Comparison of ENCODE assay signal across 17 cellular contexts in genomic region chr15:66680502-66680901, GRCh38. TPM values are rescaled to one million over a fixed set of nuclear protein-coding genes. Genes with fewer than 3 reads are reported as not detected.
DNase-seq lines count a peak whose midpoint lies in the region; ATAC-seq and TF ChIP-seq lines count a peak whose summit lies in the region.
"Had no signal": no experiment of that assay in that cellular context is flagged by ENCODE, and none has a peak within 500 bp of the region (broad histone marks: within the 10 kb centered on the region; RNA-seq: fewer than 3 reads in every experiment).

No MANE protein-coding gene starts in this region.

- peaks cover 2 to 4% (median 2%) of the 10 kb centered on the region in 3 donors for H3K4me1 Mint-ChIP-seq in CD8-positive, alpha-beta memory T cell
- H3K4me1 Mint-ChIP-seq in endodermal cell (peaks cover 45% of the 10 kb centered on the region), nephron (peaks cover 36% of the 10 kb centered on the region)

- POLR2A ChIA-PET in CD8-positive, alpha-beta memory T cell (lab: Charles Lee) = no interaction called here

- CTCF ChIA-PET in CD8-positive, alpha-beta memory T cell (lab: Charles Lee) = no interaction called here

- peaks cover 0 to 17% (median 5%) of the 10 kb centered on the region in 3 donors for H3K36me3 Mint-ChIP-seq in CD8-positive, alpha-beta memory T cell
- no peaks in the 10 kb centered on the region for H3K36me3 Mint-ChIP-seq in endodermal cell (ENCODE audit: low read depth)
- H3K36me3 Mint-ChIP-seq in nephron (ENCODE audit: low read depth) = peaks cover 11% of the 10 kb centered on the region

- peak overlapping the region in 1 of 8 donors; percentile 12 for H3K27ac Mint-ChIP-seq in CD8-positive, alpha-beta memory T cell
- H3K27ac Mint-ChIP-seq in endodermal cell (peak overlapping the region; percentile 95), nephron (peak overlapping the region; percentile 29 to 96 (median 89))

- no peaks in the 10 kb centered on the region for H3K9me3 ChIP-seq in CD8-positive, alpha-beta memory T cell (ENCODE audit: low read length)
- no peaks in the 10 kb centered on the region for H3K9me3 ChIP-seq in HUES48 (ENCODE audit: control insufficient read depth, insufficient read depth, low read length)
- peaks cover 30% of the 10 kb centered on the region for H3K9me3 ChIP-seq in endodermal cell (ENCODE audit: control insufficient read depth, low read length)

- DNase-seq in CD8-positive, alpha-beta memory T cell = no peak
- DNase-seq in endodermal cell = no peak
- DNase-seq in central memory CD4-positive, alpha-beta T cell = no peak
- no peak for DNase-seq in AG08396 (ENCODE audit: low spot score)
- DNase-seq: AML-193, DND-41, NCI-H1105, NCI-H1694, NCI-H2081 treated with DMSO at 0.1 percent for 48 hours, NCI-H510A, NCI-H748 treated with DMSO at 0.1 percent for 48 hours had no signal

- TF ChIP-seq CTCF in endodermal cell (conservative IDR thresholded peaks at IDR 0.05) (no peak), nephron (IDR thresholded peaks at IDR 0.05; ENCODE audit: unreplicated experiment in 3 of 3) (no peak)

- H3K27me3 Mint-ChIP-seq in CD8-positive, alpha-beta memory T cell = no peaks in the 10 kb centered on the region
- H3K27me3 Mint-ChIP-seq in endodermal cell (ENCODE audit: insufficient read depth) (peaks cover 3% of the 10 kb centered on the region), nephron (ENCODE audit: low read depth) (peaks cover 4% of the 10 kb centered on the region)

- H3K27ac ChIP-seq in CD8-positive, alpha-beta memory T cell (ENCODE audit: low read depth, low read length) = peak overlapping the region; percentile 28
- H3K27ac ChIP-seq in HUES48 (ENCODE audit: low read depth, low read length) (peak overlapping the region; percentile 59), endodermal cell (ENCODE audit: low read depth, low read length) (peak overlapping the region; percentile 36)
- H3K27ac ChIP-seq: C4-2B, HL-60 had no signal

- H3K9me3 Mint-ChIP-seq in CD8-positive, alpha-beta memory T cell = peaks cover 0 to 10% (median 0%) of the 10 kb centered on the region in 5 donors
- H3K9me3 Mint-ChIP-seq in endodermal cell = peaks cover 33% of the 10 kb centered on the region
- peaks cover 22% of the 10 kb centered on the region for H3K9me3 Mint-ChIP-seq in nephron

- no peaks in the 10 kb centered on the region for H3K36me3 ChIP-seq in CD8-positive, alpha-beta memory T cell (ENCODE audit: insufficient read depth, low read length)
- H3K36me3 ChIP-seq in HUES48 (ENCODE audit: control insufficient read depth, insufficient read depth, low read length) = no peaks in the 10 kb centered on the region
- H3K36me3 ChIP-seq in endodermal cell (ENCODE audit: control insufficient read depth, insufficient read depth, low read length) = no peaks in the 10 kb centered on the region
- H3K36me3 ChIP-seq: HAP-1 had no signal

- ATAC-seq in GM19463 (IDR thresholded peaks at IDR 0.05; ENCODE audit: unreplicated experiment) = no peak

- no peak overlapping the region for H3K4me3 Mint-ChIP-seq in CD8-positive, alpha-beta memory T cell
- no peak overlapping the region for H3K4me3 Mint-ChIP-seq in endodermal cell
- H3K4me3 Mint-ChIP-seq in nephron = no peak overlapping the region

- H3K9ac ChIP-seq in HUES48 (ENCODE audit: low read depth, low read length) (no peak overlapping the region), endodermal cell (ENCODE audit: extremely low read depth, low read length, poor library complexity, severe bottlenecking) (no peak overlapping the region)

- H3K27me3 ChIP-seq in CD8-positive, alpha-beta memory T cell (ENCODE audit: insufficient read depth, low read length, poor library complexity, severe bottlenecking) = no peaks in the 10 kb centered on the region
- no peaks in the 10 kb centered on the region for H3K27me3 ChIP-seq in HUES48 (ENCODE audit: control insufficient read depth, insufficient read depth, low read length)
- H3K27me3 ChIP-seq in endodermal cell (ENCODE audit: control insufficient read depth, insufficient read depth, low read length, poor library complexity, severe bottlenecking) = no peaks in the 10 kb centered on the region

- no peaks in the 10 kb centered on the region for H3K4me1 ChIP-seq in CD8-positive, alpha-beta memory T cell (ENCODE audit: insufficient read depth, low read length)
- H3K4me1 ChIP-seq in HUES48 (ENCODE audit: control insufficient read depth, insufficient read depth, low read length) (peaks cover 11% of the 10 kb centered on the region), endodermal cell (ENCODE audit: control insufficient read depth, insufficient read depth, low read length) (peaks cover 16% of the 10 kb centered on the region)
- H3K4me1 ChIP-seq: HAP-1 had no signal

- no peak overlapping the region for H3K4me3 ChIP-seq in CD8-positive, alpha-beta memory T cell (ENCODE audit: low read length)
- H3K4me3 ChIP-seq in HUES48 (ENCODE audit: low read depth, low read length) (no peak overlapping the region), endodermal cell (ENCODE audit: low read length) (no peak overlapping the region)
- H3K4me3 ChIP-seq: HAP-1 had no signal

RNA-seq across cellular contexts. Expression of gene SMAD6, which starts 21.5 kb away (rescaled TPM):
- under 1 TPM; 0.04 to 0.26 TPM for total RNA-seq in CD8-positive, alpha-beta memory T cell
- polyA plus RNA-seq in CD8-positive, alpha-beta memory T cell = not detected
- 100 to 1,000 TPM; 190 to 213 TPM for total RNA-seq in endodermal cell
- 16.0 TPM for polyA plus RNA-seq in endodermal cell (2013, experiment 1 of 2)
- polyA plus RNA-seq in endodermal cell (2013, experiment 2 of 2) = 17.3 TPM

Comparison
In these comparisons a context has a peak if more than half of its experiments do, and no peak if none do; other contexts are left out.
1. RNA of gene SMAD6, which starts 21.5 kb away (total RNA-seq): 190 to 213 TPM in endodermal cell; 0.04 to 0.26 TPM in CD8-positive, alpha-beta memory T cell; every median in the first group is over 100 times any median in the second.
2. Peak in every context shown above with its lines, with median percentiles within 50 percentile points of each other: H3K27ac ChIP-seq.